In the genomic region with DNA sequence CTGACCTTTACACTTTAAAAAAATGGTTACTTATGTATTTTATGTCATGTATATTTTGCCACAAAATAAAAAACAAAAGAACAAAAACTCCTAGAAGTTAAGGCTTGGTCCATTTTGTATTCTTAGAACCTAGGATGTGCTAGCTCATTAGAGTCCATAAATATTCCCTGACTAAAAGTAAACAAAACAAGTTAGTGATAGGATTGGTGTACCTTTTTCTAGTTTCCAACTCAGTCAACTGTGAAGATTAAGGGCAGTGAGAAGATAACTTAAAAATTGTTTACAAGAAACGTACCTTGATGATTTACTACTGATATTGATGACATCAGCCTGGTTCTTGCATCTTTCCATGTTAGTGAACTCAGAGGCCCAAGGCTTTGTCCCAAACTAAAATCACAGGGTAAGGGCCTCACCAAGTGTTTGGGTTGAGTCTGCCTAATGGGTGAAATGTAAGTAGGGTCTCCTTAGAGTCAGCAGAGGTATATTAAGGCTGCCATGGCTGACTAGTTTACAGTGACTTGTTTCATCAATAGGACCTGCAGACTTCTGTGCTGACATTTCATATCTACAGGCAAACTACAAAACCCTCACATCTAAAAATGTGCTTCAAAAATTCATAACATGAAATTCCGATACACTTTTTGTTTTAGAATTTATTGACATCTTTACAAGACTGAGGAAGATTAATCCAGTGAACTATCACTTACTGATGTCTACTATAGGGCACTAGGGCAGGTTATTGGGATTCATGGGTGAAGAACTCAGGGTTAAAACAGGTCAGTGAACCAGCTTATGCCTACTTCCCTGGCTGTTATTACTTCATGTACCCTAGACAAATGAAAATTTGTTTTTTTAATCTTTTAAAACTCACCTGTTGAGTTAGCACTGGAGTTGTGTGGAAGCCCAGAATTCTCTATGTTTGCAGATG, we compare ENCODE assay signal across 10 cellular contexts. TPM values are rescaled to one million over a fixed set of nuclear protein-coding genes. Genes with fewer than 3 reads are reported as not detected.
DNase-seq lines count a peak whose midpoint lies in the region; ATAC-seq and TF ChIP-seq lines count a peak whose summit lies in the region.
"Had no signal": no experiment of that assay in that cellular context is flagged by ENCODE, and none has a peak within 500 bp of the region (broad histone marks: within the 10 kb centered on the region; RNA-seq: fewer than 3 reads in every experiment).

No MANE protein-coding gene starts in this region.

- 87% methylated on average over 2 of the region's 2 CpGs for WGBS in smooth muscle cell (ENCODE audit: low lambda C conversion rate)

- H3K36me3 ChIP-seq in Panc1 (ENCODE audit: control insufficient read depth, insufficient read depth, low read length), result peaks cover 23% of the 10 kb centered on the region
- H3K36me3 ChIP-seq in effector memory CD4-positive, alpha-beta T cell (ENCODE audit: control insufficient read depth, insufficient read depth, low read length), result peaks cover 21% of the 10 kb centered on the region
- H3K36me3 ChIP-seq in smooth muscle cell (ENCODE audit: low read depth), result no peaks in the 10 kb centered on the region
- peaks cover 16% of the 10 kb centered on the region for H3K36me3 ChIP-seq in upper lobe of right lung

- H3K27me3 ChIP-seq in Panc1 (ENCODE audit: control insufficient read depth, insufficient read depth, low read length) (no peaks in the 10 kb centered on the region), smooth muscle cell (ENCODE audit: low read depth) (no peaks in the 10 kb centered on the region), upper lobe of right lung (no peaks in the 10 kb centered on the region)
- H3K27me3 ChIP-seq in effector memory CD4-positive, alpha-beta T cell (replicated peaks; ENCODE audit: control insufficient read depth, insufficient read depth, low read length, poor library complexity, severe bottlenecking), result no peaks in the 10 kb centered on the region
- H3K27me3 ChIP-seq: foreskin keratinocyte had no signal

- H3K9me3 ChIP-seq in Panc1 (ENCODE audit: control insufficient read depth, insufficient read depth, low read depth, low read length) (no peaks in the 10 kb centered on the region), smooth muscle cell (replicated peaks; ENCODE audit: low read depth) (no peaks in the 10 kb centered on the region), upper lobe of right lung (no peaks in the 10 kb centered on the region)
- H3K9me3 ChIP-seq in effector memory CD4-positive, alpha-beta T cell (ENCODE audit: control insufficient read depth, low read length), result no peaks in the 10 kb centered on the region

- ATAC-seq in Panc1 (no peak), upper lobe of right lung (no peak), HG03442 (IDR thresholded peaks at IDR 0.05; ENCODE audit: unreplicated experiment) (no peak)
- ATAC-seq: foreskin keratinocyte, left ventricle myocardium superior had no signal

- intact Hi-C loops in Panc1 (cut with micrococcal nuclease; ENCODE audit: unreplicated experiment), result no loop called here
- intact Hi-C loops in upper lobe of right lung (cut with DNase I), result no loop called here

- peaks cover 29% of the 10 kb centered on the region for H3K79me2 ChIP-seq in smooth muscle cell (ENCODE audit: low read depth)

- no peak for TF ChIP-seq CTCF in Panc1 (IDR thresholded peaks at IDR 0.05)
- TF ChIP-seq CTCF in smooth muscle cell (IDR thresholded peaks at IDR 0.05; ENCODE audit: borderline replicate concordance, insufficient read depth, poor library complexity, severe bottlenecking), result no peak
- no peak for TF ChIP-seq CTCF in upper lobe of right lung (IDR thresholded peaks at IDR 0.05)

- in situ Hi-C loops in Panc1 (cut with HindIII; ENCODE audit: low pct_unique_long_range_greater_than_20kb, low sequenced_read_pairs), result no loop called here

- BruUV-seq in Panc1 (replicated peaks; lab: Mats Ljungman, UMichigan), result no TSS peak

- no peak overlapping the region for H2AFZ ChIP-seq in smooth muscle cell (ENCODE audit: low read depth)

- H3K4me2 ChIP-seq in smooth muscle cell, result no peak overlapping the region

- CTCF ChIA-PET in HEK293T (lab: Yijun Ruan, JAX), result no interaction called here
- CTCF ChIA-PET in Panc1 (lab: Charles Lee), result no interaction called here

- DNase-seq in HEK293T (ENCODE audit: extremely low spot score) (no peak), Panc1 (ENCODE audit: low read depth, low spot score) (no peak), smooth muscle cell (lab: John Stamatoyannopoulos, UW; ENCODE audit: unreplicated experiment) (no peak), upper lobe of right lung (no peak), NCI-H1092 (lab: John Stamatoyannopoulos, UW) (no peak)
- no peak for DNase-seq in effector memory CD4-positive, alpha-beta T cell
- DNase-seq: DMS 273 treated with DMSO at 0.1 percent for 48 hours, foreskin keratinocyte, left ventricle myocardium superior had no signal

- H4K20me1 ChIP-seq in smooth muscle cell (ENCODE audit: low read depth), result no peaks in the 10 kb centered on the region

- POLR2A ChIA-PET in HEK293T (lab: Yijun Ruan, JAX) (no interaction called here), Panc1 (lab: Charles Lee) (no interaction called here)

- no peak overlapping the region for H3K4me3 ChIP-seq in Panc1 (ENCODE audit: low read depth in 2 of 2, low read length in 2 of 2)
- peak overlapping the region; percentile 27 for H3K4me3 ChIP-seq in effector memory CD4-positive, alpha-beta T cell (ENCODE audit: insufficient read depth, low read depth, low read length, poor library complexity, severe bottlenecking)
- H3K4me3 ChIP-seq in smooth muscle cell, result no peak overlapping the region
- no peak overlapping the region for H3K4me3 ChIP-seq in upper lobe of right lung

- no peak overlapping the region for H3K9ac ChIP-seq in smooth muscle cell (ENCODE audit: low read depth)

- peak overlapping the region; percentile 98 for H3K27ac ChIP-seq in Panc1 (ENCODE audit: low read length)
- H3K27ac ChIP-seq in effector memory CD4-positive, alpha-beta T cell (ENCODE audit: insufficient read depth, low read length, poor library complexity, severe bottlenecking), result peak overlapping the region; percentile 44
- H3K27ac ChIP-seq in smooth muscle cell (ENCODE audit: low read depth), result peak overlapping the region; percentile 0
- no peak overlapping the region for H3K27ac ChIP-seq in upper lobe of right lung
- H3K27ac ChIP-seq: foreskin keratinocyte had no signal

- peaks cover 4% of the 10 kb centered on the region for H3F3A ChIP-seq in smooth muscle cell (ENCODE audit: low read depth)

- peaks cover 57% of the 10 kb centered on the region for H3K4me1 ChIP-seq in Panc1 (ENCODE audit: control insufficient read depth, insufficient read depth, low read length)
- peaks cover 42% of the 10 kb centered on the region for H3K4me1 ChIP-seq in effector memory CD4-positive, alpha-beta T cell (ENCODE audit: control insufficient read depth, insufficient read depth, low read length, poor library complexity, severe bottlenecking)
- H3K4me1 ChIP-seq in smooth muscle cell (ENCODE audit: low read depth), result peaks cover 11% of the 10 kb centered on the region
- peaks cover 29% of the 10 kb centered on the region for H3K4me1 ChIP-seq in upper lobe of right lung

TF ChIP-seq in HEK293T, 16 proteins besides CTCF, POLR2A, EP300 and RAD21:
- TF ChIP-seq FOXA1 (IDR thresholded peaks at IDR 0.05) (no peak), FOXM1 (IDR thresholded peaks at IDR 0.05; ENCODE audit: borderline replicate concordance) (no peak), HDGF (IDR thresholded peaks at IDR 0.05; ENCODE audit: borderline replicate concordance) (no peak)
- TF ChIP-seq, protein P1, sequence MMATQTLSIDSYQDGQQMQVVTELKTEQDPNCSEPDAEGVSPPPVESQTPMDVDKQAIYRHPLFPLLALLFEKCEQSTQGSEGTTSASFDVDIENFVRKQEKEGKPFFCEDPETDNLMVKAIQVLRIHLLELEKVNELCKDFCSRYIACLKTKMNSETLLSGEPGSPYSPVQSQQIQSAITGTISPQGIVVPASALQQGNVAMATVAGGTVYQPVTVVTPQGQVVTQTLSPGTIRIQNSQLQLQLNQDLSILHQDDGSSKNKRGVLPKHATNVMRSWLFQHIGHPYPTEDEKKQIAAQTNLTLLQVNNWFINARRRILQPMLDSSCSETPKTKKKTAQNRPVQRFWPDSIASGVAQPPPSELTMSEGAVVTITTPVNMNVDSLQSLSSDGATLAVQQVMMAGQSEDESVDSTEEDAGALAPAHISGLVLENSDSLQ (IDR thresholded peaks at IDR 0.05), result peak; percentile 35; the same call in 1 of the 2 replicates

RNA-seq across cellular contexts. Expression of gene TMEM123, which starts 4.4 kb away (rescaled TPM):
- total RNA-seq in Panc1 (2021; ENCODE audit: unreplicated experiment) (383 TPM), smooth muscle cell (77.6 and 78.8 TPM in 2 replicates), upper lobe of right lung (203 TPM)
- polyA plus RNA-seq in Panc1 (2012; ENCODE audit: insufficient read length), result 252 TPM
- polyA plus RNA-seq in smooth muscle cell, result 38.8 and 55.8 TPM in 2 replicates
